Comparison of ENCODE assay signal across 1 cellular context in the genomic region with DNA sequence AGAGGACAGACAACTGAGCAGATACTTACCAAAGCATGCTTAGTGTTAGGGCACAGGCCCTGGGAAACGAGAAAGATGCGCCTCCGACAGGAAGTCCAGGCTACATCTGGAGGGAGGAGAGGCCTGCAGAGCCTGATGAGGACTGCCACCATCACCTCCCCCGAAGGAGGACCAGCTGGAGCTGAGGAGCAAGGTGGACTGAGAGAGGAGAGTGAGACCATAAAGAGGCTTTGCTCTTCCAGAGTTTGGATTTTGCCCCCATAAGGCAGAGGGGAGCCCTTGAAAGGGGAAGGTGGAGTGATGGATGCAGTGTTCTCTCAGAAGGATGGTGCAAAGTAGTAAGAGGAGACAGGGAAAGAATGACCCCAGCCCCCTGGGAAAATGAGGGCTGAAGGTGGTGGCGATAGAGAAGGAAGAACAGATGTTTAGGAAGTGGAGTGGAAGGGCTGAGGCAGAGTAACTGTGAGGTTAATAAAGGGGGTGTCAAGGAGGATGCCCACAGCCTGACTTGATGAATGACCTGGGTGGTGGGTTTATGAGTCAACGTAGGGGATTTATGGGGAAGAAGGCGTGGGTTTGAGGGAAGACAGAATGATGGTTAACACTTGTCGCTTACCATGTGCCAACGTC.
TF ChIP-seq lines count a peak whose summit lies in the region.

No MANE protein-coding gene starts in this region.

TF ChIP-seq in K562, 482 proteins besides CTCF, POLR2A, EP300 and RAD21 (continued from another document):
- TF ChIP-seq, protein P1, sequence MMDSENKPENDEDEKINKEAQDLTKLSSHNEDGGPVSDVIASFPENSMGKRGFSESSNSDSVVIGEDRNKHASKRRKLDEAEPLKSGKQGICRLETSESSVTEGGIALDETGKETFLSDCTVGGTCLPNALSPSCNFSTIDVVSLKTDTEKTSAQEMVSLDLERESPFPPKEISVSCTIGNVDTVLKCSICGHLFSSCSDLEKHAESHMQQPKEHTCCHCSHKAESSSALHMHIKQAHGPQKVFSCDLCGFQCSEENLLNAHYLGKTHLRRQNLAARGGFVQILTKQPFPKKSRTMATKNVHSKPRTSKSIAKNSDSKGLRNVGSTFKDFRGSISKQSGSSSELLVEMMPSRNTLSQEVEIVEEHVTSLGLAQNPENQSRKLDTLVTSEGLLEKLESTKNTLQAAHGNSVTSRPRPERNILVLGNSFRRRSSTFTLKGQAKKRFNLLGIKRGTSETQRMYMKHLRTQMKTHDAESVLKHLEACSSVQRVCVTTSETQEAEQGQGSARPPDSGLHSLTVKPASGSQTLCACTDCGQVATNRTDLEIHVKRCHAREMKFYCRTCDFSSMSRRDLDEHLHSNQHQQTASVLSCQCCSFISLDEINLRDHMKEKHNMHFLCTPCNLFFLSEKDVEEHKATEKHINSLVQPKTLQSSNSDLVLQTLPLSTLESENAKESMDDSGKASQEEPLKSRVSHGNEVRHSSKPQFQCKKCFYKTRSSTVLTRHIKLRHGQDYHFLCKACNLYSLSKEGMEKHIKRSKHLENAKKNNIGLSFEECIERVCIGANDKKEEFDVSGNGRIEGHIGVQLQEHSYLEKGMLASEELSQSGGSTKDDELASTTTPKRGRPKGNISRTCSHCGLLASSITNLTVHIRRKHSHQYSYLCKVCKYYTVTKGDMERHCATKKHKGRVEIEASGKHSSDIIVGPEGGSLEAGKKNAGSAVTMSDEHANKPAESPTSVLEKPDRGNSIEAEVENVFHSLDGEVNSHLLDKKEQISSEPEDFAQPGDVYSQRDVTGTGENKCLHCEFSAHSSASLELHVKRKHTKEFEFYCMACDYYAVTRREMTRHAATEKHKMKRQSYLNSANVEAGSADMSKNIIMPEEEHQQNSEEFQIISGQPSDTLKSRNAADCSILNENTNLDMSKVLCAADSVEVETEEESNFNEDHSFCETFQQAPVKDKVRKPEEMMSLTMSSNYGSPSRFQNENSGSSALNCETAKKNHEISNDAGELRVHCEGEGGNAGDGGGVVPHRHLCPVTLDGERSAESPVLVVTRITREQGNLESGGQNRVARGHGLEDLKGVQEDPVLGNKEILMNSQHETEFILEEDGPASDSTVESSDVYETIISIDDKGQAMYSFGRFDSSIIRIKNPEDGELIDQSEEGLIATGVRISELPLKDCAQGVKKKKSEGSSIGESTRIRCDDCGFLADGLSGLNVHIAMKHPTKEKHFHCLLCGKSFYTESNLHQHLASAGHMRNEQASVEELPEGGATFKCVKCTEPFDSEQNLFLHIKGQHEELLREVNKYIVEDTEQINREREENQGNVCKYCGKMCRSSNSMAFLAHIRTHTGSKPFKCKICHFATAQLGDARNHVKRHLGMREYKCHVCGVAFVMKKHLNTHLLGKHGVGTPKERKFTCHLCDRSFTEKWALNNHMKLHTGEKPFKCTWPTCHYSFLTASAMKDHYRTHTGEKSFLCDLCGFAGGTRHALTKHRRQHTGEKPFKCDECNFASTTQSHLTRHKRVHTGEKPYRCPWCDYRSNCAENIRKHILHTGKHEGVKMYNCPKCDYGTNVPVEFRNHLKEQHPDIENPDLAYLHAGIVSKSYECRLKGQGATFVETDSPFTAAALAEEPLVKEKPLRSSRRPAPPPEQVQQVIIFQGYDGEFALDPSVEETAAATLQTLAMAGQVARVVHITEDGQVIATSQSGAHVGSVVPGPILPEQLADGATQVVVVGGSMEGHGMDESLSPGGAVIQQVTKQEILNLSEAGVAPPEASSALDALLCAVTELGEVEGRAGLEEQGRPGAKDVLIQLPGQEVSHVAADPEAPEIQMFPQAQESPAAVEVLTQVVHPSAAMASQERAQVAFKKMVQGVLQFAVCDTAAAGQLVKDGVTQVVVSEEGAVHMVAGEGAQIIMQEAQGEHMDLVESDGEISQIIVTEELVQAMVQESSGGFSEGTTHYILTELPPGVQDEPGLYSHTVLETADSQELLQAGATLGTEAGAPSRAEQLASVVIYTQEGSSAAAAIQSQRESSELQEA (IDR thresholded peaks at IDR 0.05; ENCODE audit: low read depth) = 0 out of 2 replicates have a peak, but pooled peaks have one; percentile 10
- TF ChIP-seq, protein P2, sequence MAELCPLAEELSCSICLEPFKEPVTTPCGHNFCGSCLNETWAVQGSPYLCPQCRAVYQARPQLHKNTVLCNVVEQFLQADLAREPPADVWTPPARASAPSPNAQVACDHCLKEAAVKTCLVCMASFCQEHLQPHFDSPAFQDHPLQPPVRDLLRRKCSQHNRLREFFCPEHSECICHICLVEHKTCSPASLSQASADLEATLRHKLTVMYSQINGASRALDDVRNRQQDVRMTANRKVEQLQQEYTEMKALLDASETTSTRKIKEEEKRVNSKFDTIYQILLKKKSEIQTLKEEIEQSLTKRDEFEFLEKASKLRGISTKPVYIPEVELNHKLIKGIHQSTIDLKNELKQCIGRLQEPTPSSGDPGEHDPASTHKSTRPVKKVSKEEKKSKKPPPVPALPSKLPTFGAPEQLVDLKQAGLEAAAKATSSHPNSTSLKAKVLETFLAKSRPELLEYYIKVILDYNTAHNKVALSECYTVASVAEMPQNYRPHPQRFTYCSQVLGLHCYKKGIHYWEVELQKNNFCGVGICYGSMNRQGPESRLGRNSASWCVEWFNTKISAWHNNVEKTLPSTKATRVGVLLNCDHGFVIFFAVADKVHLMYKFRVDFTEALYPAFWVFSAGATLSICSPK (IDR thresholded peaks at IDR 0.05; ENCODE audit: borderline replicate concordance) = 0 out of 2 replicates have a peak, but pooled peaks have one; percentile 37
- TF ChIP-seq SUPT5H (IDR thresholded peaks at IDR 0.05) (0 out of 2 replicates have a peak, but pooled peaks have one; percentile 24), CEBPB (tag; IDR thresholded peaks at IDR 0.05) (no peak), ARNT (IDR thresholded peaks at IDR 0.05) (no peak), CBX2 (IDR thresholded peaks at IDR 0.05; ENCODE audit: insufficient read depth, low read length, poor library complexity, severe bottlenecking) (no peak), TEAD2 (tag; IDR thresholded peaks at IDR 0.05) (no peak), ZFP1 (CRISPR knock-in tag; IDR thresholded peaks at IDR 0.05) (no peak), HDAC2 (IDR thresholded peaks at IDR 0.05) (no peak), SPI1 (IDR thresholded peaks at IDR 0.05; ENCODE audit: borderline replicate concordance, low read depth, low read length) (no peak), ETV1 (tag; conservative IDR thresholded peaks at IDR 0.05; ENCODE audit: low read depth) (0 out of 2 replicates have a peak, but pooled peaks have one; percentile 32), RCOR1 (IDR thresholded peaks at IDR 0.05; ENCODE audit: borderline replicate concordance in 1 of 2, low read depth in 2 of 2, low read length in 2 of 2) (0 out of 4 replicates have a peak, but pooled peaks of 1 of the 2 experiments have one; percentile 22), NUFIP1 (IDR thresholded peaks at IDR 0.05; ENCODE audit: partially characterized antibody) (no peak), TAF9B (IDR thresholded peaks at IDR 0.05; ENCODE audit: partially characterized antibody) (no peak), ZNF263 (CRISPR knock-in tag; IDR thresholded peaks at IDR 0.05; ENCODE audit: borderline replicate concordance) (0 out of 2 replicates have a peak, but pooled peaks have one; percentile 35), FOXP1 (CRISPR knock-in tag; IDR thresholded peaks at IDR 0.05) (no peak), CBFA2T3 (IDR thresholded peaks at IDR 0.05) (peak; percentile 32; the same call in 1 of the 2 replicates), SIN3A (IDR thresholded peaks at IDR 0.05; ENCODE audit: borderline replicate concordance in 2 of 2, control insufficient read depth in 1 of 2, low read depth in 2 of 2, low read length in 2 of 2) (peak in 1 of 2 experiments; percentile 61; a peak in 1 of 4 replicates), CHD4 (IDR thresholded peaks at IDR 0.05; ENCODE audit: insufficient read depth, insufficient replicate concordance, low read depth, low read length, poor library complexity, severe bottlenecking) (no peak), CCAR2 (IDR thresholded peaks at IDR 0.05; ENCODE audit: low read depth, low read length) (0 out of 2 replicates have a peak, but pooled peaks have one; percentile 42), KDM1A (IDR thresholded peaks at IDR 0.05) (peak in 1 of 2 experiments; percentile 54; a peak in 2 of 4 replicates), CBX8 (IDR thresholded peaks at IDR 0.05; ENCODE audit: borderline replicate concordance, extremely low read depth, low read depth, low read length, poor library complexity, severe bottlenecking) (no peak), SRF (CRISPR knock-in tag; IDR thresholded peaks at IDR 0.05) (0 out of 4 replicates have a peak, but pooled peaks of 1 of the 2 experiments have one; percentile 8), MYBL2 (IDR thresholded peaks at IDR 0.05; ENCODE audit: low read depth) (no peak), MYBL2 (CRISPR knock-in tag; IDR thresholded peaks at IDR 0.05; ENCODE audit: borderline replicate concordance) (no peak), BACH1 (tag; IDR thresholded peaks at IDR 0.05) (no peak), HDGF (IDR thresholded peaks at IDR 0.05) (0 out of 2 replicates have a peak, but pooled peaks have one; percentile 13)
- TF ChIP-seq, protein P3, sequence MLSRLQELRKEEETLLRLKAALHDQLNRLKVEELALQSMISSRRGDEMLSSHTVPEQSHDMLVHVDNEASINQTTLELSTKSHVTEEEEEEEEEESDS (CRISPR knock-in tag; IDR thresholded peaks at IDR 0.05) = no peak
- TF ChIP-seq, protein P4, sequence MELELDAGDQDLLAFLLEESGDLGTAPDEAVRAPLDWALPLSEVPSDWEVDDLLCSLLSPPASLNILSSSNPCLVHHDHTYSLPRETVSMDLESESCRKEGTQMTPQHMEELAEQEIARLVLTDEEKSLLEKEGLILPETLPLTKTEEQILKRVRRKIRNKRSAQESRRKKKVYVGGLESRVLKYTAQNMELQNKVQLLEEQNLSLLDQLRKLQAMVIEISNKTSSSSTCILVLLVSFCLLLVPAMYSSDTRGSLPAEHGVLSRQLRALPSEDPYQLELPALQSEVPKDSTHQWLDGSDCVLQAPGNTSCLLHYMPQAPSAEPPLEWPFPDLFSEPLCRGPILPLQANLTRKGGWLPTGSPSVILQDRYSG (tag; conservative IDR thresholded peaks at IDR 0.05; ENCODE audit: low read depth) = 0 out of 2 replicates have a peak, but pooled peaks have one; percentile 1
- TF ChIP-seq, protein P5, sequence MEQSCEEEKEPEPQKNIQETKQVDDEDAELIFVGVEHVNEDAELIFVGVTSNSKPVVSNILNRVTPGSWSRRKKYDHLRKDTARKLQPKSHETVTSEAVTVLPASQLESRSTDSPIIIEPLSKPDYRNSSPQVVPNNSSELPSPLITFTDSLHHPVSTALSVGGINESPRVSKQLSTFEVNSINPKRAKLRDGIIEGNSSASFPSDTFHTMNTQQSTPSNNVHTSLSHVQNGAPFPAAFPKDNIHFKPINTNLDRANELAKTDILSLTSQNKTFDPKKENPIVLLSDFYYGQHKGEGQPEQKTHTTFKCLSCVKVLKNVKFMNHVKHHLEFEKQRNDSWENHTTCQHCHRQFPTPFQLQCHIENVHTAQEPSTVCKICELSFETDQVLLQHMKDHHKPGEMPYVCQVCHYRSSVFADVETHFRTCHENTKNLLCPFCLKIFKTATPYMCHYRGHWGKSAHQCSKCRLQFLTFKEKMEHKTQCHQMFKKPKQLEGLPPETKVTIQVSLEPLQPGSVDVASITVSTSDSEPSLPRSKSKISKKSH (CRISPR knock-in tag; IDR thresholded peaks at IDR 0.05) = no peak
- TF ChIP-seq, protein P6, sequence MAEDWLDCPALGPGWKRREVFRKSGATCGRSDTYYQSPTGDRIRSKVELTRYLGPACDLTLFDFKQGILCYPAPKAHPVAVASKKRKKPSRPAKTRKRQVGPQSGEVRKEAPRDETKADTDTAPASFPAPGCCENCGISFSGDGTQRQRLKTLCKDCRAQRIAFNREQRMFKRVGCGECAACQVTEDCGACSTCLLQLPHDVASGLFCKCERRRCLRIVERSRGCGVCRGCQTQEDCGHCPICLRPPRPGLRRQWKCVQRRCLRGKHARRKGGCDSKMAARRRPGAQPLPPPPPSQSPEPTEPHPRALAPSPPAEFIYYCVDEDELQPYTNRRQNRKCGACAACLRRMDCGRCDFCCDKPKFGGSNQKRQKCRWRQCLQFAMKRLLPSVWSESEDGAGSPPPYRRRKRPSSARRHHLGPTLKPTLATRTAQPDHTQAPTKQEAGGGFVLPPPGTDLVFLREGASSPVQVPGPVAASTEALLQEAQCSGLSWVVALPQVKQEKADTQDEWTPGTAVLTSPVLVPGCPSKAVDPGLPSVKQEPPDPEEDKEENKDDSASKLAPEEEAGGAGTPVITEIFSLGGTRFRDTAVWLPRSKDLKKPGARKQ (CRISPR knock-in tag; IDR thresholded peaks at IDR 0.05) = no peak
